Comparison of ENCODE assay signal across 14 cellular contexts in the genomic region with DNA sequence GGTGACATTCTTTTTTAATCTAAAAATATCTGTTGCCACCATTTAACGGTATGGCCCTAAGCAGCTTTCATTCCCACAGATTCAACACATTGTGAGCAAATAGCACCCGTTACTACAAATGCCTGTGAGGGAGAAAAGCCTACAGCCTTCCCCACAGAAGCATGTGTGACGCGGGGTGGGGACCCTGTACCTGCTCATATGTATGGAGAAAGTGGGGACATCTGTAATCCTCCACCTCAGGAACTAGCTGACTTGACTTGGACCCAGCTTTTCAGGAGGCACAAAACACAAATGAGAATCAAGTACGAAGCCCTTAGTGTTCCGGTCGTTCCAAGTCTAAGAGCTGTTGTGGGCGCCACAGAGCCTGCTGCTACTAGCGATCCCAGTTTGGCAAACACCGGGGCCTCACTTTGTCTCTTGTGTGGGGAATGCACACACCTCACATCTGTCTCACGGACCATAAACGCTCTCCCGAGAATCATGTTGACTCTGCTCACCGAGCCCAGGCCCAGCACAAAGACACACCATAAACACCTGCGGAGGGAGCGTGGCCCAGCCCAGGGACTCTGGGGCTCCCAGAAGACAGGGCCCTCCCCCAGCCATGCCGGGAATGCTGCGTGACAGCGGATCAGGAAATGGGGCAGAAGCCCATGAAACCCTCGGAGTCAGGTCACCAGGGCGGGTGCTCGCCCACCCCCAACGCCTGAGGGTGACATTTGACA. TPM values are rescaled to one million over a fixed set of nuclear protein-coding genes. Genes with fewer than 3 reads are reported as not detected.
DNase-seq lines count a peak whose midpoint lies in the region; ATAC-seq, FAIRE-seq and TF ChIP-seq lines count a peak whose summit lies in the region.
"Had no signal": no experiment of that assay in that cellular context is flagged by ENCODE, and none has a peak within 500 bp of the region (broad histone marks: within the 10 kb centered on the region; RNA-seq: fewer than 3 reads in every experiment).

No MANE protein-coding gene starts in this region.

- H3K27me3 Mint-ChIP-seq in CD4-positive, alpha-beta T cell = no peaks in the 10 kb centered on the region
- H3K27me3 Mint-ChIP-seq in neural crest cell (ENCODE audit: low read depth) = peaks cover 3% of the 10 kb centered on the region

- TF ChIP-seq CTCF in CD4-positive, alpha-beta T cell (IDR thresholded peaks at IDR 0.05) = no peak
- TF ChIP-seq CTCF in neural crest cell (conservative IDR thresholded peaks at IDR 0.05) = no peak

- no peak for DNase-seq in CD4-positive, alpha-beta T cell
- DNase-seq in NCI-H146 treated with DMSO at 0.1 percent for 48 hours (lab: John Stamatoyannopoulos, UW; ENCODE audit: unreplicated experiment) = peak; percentile 94
- peak; percentile 95 to 96 for DNase-seq in SHP77 (lab: John Stamatoyannopoulos, UW)
- no peak for DNase-seq in neural crest cell (ENCODE audit: low read depth, low spot score)
- no peak for DNase-seq in NK-92 treated with Interleukin-12 subunit alpha and Interleukin-12 subunit beta, amount 100 ng/mL, for 24 hours (lab: John Stamatoyannopoulos, UW)
- no peak for DNase-seq in GF-D8 (lab: John Stamatoyannopoulos, UW)
- no peak for DNase-seq in GM12892 (ENCODE audit: insufficient read length)
- DNase-seq: activated CD4-positive, CD25-positive, alpha-beta regulatory T cell; mesendoderm; NCI-H1436; testis had no signal

- H3K4me1 Mint-ChIP-seq in CD4-positive, alpha-beta T cell (ENCODE audit: low read depth) = peaks cover 17% of the 10 kb centered on the region
- peaks cover 36% of the 10 kb centered on the region for H3K4me1 Mint-ChIP-seq in neural crest cell

- no peak overlapping the region for H3K27ac ChIP-seq in CD4-positive, alpha-beta T cell (ENCODE audit: low read depth, low read length)
- H3K27ac ChIP-seq: ascending aorta, testis had no signal

- no peak for FAIRE-seq in GM12892 (lab: Jason Lieb, UNC)
- FAIRE-seq: endometrium had no signal

- no peak for ATAC-seq in CD4-positive, alpha-beta T cell (ENCODE audit: poor library complexity)
- no peak for ATAC-seq in HG02870 (IDR thresholded peaks at IDR 0.05; ENCODE audit: unreplicated experiment)

- intact Hi-C loops in CD4-positive, alpha-beta T cell (cut with DNase I, micrococcal nuclease) = no loop called here

- TF ChIP-seq POLR2A in GM12892 (IDR thresholded peaks at IDR 0.05; ENCODE audit: low read depth, low read length) = no peak

- H3K4me3 Mint-ChIP-seq in CD4-positive, alpha-beta T cell = peak overlapping the region; percentile 54
- no peak overlapping the region for H3K4me3 Mint-ChIP-seq in neural crest cell

- POLR2A ChIA-PET in CD4-positive, alpha-beta T cell (lab: Charles Lee) = interaction anchor here (1.3 kb wide), 1 partner anchor 11 kb away, joined by 3 read pairs; no protein-coding TSS in a partner anchor

- CTCF ChIA-PET in CD4-positive, alpha-beta T cell (lab: Charles Lee) = no interaction called here

- H3K36me3 Mint-ChIP-seq in CD4-positive, alpha-beta T cell (ENCODE audit: low read depth) = peaks cover 13% of the 10 kb centered on the region
- H3K36me3 Mint-ChIP-seq in neural crest cell (ENCODE audit: low read depth) = no peaks in the 10 kb centered on the region

- no peaks in the 10 kb centered on the region for H3K27me3 ChIP-seq in CD4-positive, alpha-beta T cell (ENCODE audit: control insufficient read depth, insufficient read depth, low read length)
- H3K27me3 ChIP-seq: ascending aorta, testis had no signal

- no peaks in the 10 kb centered on the region for H3K9me3 Mint-ChIP-seq in CD4-positive, alpha-beta T cell
- H3K9me3 Mint-ChIP-seq in neural crest cell = no peaks in the 10 kb centered on the region

- no peaks in the 10 kb centered on the region for H3K9me3 ChIP-seq in CD4-positive, alpha-beta T cell (ENCODE audit: control insufficient read depth, low read length)
- H3K9me3 ChIP-seq: ascending aorta, testis had no signal

- peak overlapping the region; percentile 59 for H3K27ac Mint-ChIP-seq in CD4-positive, alpha-beta T cell
- peak overlapping the region; percentile 38 for H3K27ac Mint-ChIP-seq in neural crest cell (ENCODE audit: unreplicated experiment)

RNA-seq across cellular contexts. Expression of a gene that starts 21.6 kb away (rescaled TPM):
- 1 to 10 TPM; 7.1 to 7.2 TPM for total RNA-seq in CD4-positive, alpha-beta T cell
- 53.9 and 59.8 TPM in 2 replicates for total RNA-seq in neural crest cell
- 0.17 TPM for polyA plus RNA-seq in GM12892 (2012; ENCODE audit: missing spikeins)

RNA-seq across cellular contexts. Expression of a gene that starts 37.2 kb away (rescaled TPM):
- total RNA-seq in CD4-positive, alpha-beta T cell = 10 to 100 TPM; 24.1 to 26.7 TPM
- 33.4 and 33.7 TPM in 2 replicates for total RNA-seq in neural crest cell
- polyA plus RNA-seq in GM12892 (2012; ENCODE audit: missing spikeins) = 13.7 TPM

Comparison
In these comparisons a context has a peak if more than half of its experiments do, and no peak if none do; other contexts are left out.
1. DNase-seq: peak in NCI-H146 treated with DMSO at 0.1 percent for 48 hours (single experiment) and SHP77 (2 of 2); none in CD4-positive, alpha-beta T cell (0 of 10), neural crest cell (single experiment), NK-92 treated with Interleukin-12 subunit alpha and Interleukin-12 subunit beta, amount 100 ng/mL, for 24 hours (single experiment), GF-D8 (single experiment) and GM12892 (single experiment).